ENCODE assay signal across 9 cellular contexts in genomic region chr6:63637865-63638445, GRCh38. TPM values are rescaled to one million over a fixed set of nuclear protein-coding genes. Genes with fewer than 3 reads are reported as not detected.
A peak's percentile ranks its signal among the peaks of the same experiment; 100 is the strongest.
DNase-seq lines count a peak whose midpoint lies in the region; ATAC-seq and TF ChIP-seq lines count a peak whose summit lies in the region.
"Had no signal": no experiment of that assay in that cellular context is flagged by ENCODE, and none has a peak within 500 bp of the region (broad histone marks: within the 10 kb centered on the region; RNA-seq: fewer than 3 reads in every experiment).

No MANE protein-coding gene starts in this region.

- POLR2A ChIA-PET in SK-N-SH (lab: Yijun Ruan, JAX) (no interaction called here), OCI-LY7 (lab: Charles Lee) (interaction anchor here (0.6 to 2.4 kb wide), 10 partner anchors 8 to 284 kb away, joined by 3 to 15 read pairs (median 4); no protein-coding TSS in a partner anchor)

- BruUV-seq in OCI-LY7 (replicated peaks; lab: Mats Ljungman, UMichigan), result no TSS peak

- no peak for TF ChIP-seq RAD21 in SK-N-SH (IDR thresholded peaks at IDR 0.05; ENCODE audit: low read length)

- H3K36me3 ChIP-seq in SK-N-SH (replicated peaks in 1 of 2; ENCODE audit: control insufficient read depth in 1 of 2, insufficient read depth in 2 of 2, low read length in 1 of 2) (peaks cover 3 to 9% of the 10 kb centered on the region in 2 experiments), OCI-LY7 (ENCODE audit: insufficient read depth, low read length) (peaks cover 34% of the 10 kb centered on the region)
- H3K36me3 ChIP-seq in effector memory CD4-positive, alpha-beta T cell (ENCODE audit: control insufficient read depth, insufficient read depth, low read length), result no peaks in the 10 kb centered on the region

- H3K4me2 ChIP-seq in SK-N-SH (peak overlapping the region; percentile 78), OCI-LY7 (ENCODE audit: low read length) (peak overlapping the region; percentile 90)

- DNase-seq in SK-N-SH (no peak), OCI-LY7 (ENCODE audit: low spot score) (no peak), epithelial cell of proximal tubule (ENCODE audit: low read depth) (no peak), retinal pigment epithelial cell (ENCODE audit: low read depth) (no peak), foreskin melanocyte (no peak), KG1 (lab: John Stamatoyannopoulos, UW) (no peak)
- DNase-seq in effector memory CD4-positive, alpha-beta T cell, result no peak
- DNase-seq: NCI-H1694 treated with DMSO at 0.1 percent for 48 hours had no signal

- TF ChIP-seq EP300 in SK-N-SH (IDR thresholded peaks at IDR 0.05; ENCODE audit: borderline replicate concordance in 1 of 2, low read depth in 1 of 2, low read length in 1 of 2), result no peak

- ATAC-seq in SK-N-SH treated with all-trans-retinoic acid at 6 μM for 48 hours, result no peak

- intact Hi-C loops in OCI-LY7 (cut with micrococcal nuclease; ENCODE audit: unreplicated experiment), result loop anchor here (2.0 kb wide), 2 partner anchors 27 to 65 kb away; partner anchors contain the start of genes LOC128125822 and PTP4A1

- H3K27ac ChIP-seq in SK-N-SH (ENCODE audit: low read depth in 2 of 2, low read length in 1 of 2), result peak overlapping the region in 1 of 2 experiments; percentile 16; a peak in 2 of 4 replicates
- H3K27ac ChIP-seq in OCI-LY7 (ENCODE audit: low read depth, low read length, poor library complexity, severe bottlenecking), result no peak overlapping the region
- no peak overlapping the region for H3K27ac ChIP-seq in effector memory CD4-positive, alpha-beta T cell (ENCODE audit: insufficient read depth, low read length, poor library complexity, severe bottlenecking)

- CTCF ChIA-PET in SK-N-SH (lab: Yijun Ruan, JAX), result interaction anchor here (1.0 to 2.3 kb wide), 5 partner anchors 10 to 165 kb away, joined by 3 to 11 read pairs (median 3); no protein-coding TSS in a partner anchor
- CTCF ChIA-PET in OCI-LY7 (lab: Charles Lee; ENCODE audit: unreplicated experiment), result no interaction called here

- H3K9ac ChIP-seq in SK-N-SH, result peak overlapping the region; percentile 95; the same call in 1 of the 2 replicates

- H3K79me2 ChIP-seq in SK-N-SH (ENCODE audit: insufficient read depth) (peaks cover 67% of the 10 kb centered on the region), OCI-LY7 (ENCODE audit: insufficient read depth, low read depth, low read length) (peaks cover 70% of the 10 kb centered on the region)

- TF ChIP-seq CTCF in SK-N-SH (IDR thresholded peaks at IDR 0.05) (peak; percentile 18; the same call in 1 of the 2 replicates), OCI-LY7 (conservative IDR thresholded peaks at IDR 0.05; ENCODE audit: low read length) (peak; percentile 20), epithelial cell of proximal tubule (conservative IDR thresholded peaks at IDR 0.05; ENCODE audit: low read depth, low read length) (no peak), retinal pigment epithelial cell (conservative IDR thresholded peaks at IDR 0.05; ENCODE audit: low read depth, low read length) (no peak)

- H4K20me1 ChIP-seq in SK-N-SH (ENCODE audit: insufficient read depth) (peaks cover 56% of the 10 kb centered on the region), OCI-LY7 (ENCODE audit: insufficient read depth, low read length) (peaks cover 42% of the 10 kb centered on the region)

- H3K4me3 ChIP-seq in SK-N-SH (ENCODE audit: low read depth in 2 of 2, low read length in 1 of 2) (peak overlapping the region; percentile 89 to 96; a peak in 3 of 4 replicates), OCI-LY7 (ENCODE audit: low read depth, low read length, poor library complexity, severe bottlenecking) (peak overlapping the region; percentile 78), epithelial cell of proximal tubule (ENCODE audit: low read depth, low read length) (peak overlapping the region; percentile 81), retinal pigment epithelial cell (ENCODE audit: low read length) (peak overlapping the region; percentile 80)
- no peak overlapping the region for H3K4me3 ChIP-seq in effector memory CD4-positive, alpha-beta T cell (ENCODE audit: insufficient read depth, low read depth, low read length, poor library complexity, severe bottlenecking)

- peaks cover 3% of the 10 kb centered on the region for H3F3A ChIP-seq in SK-N-SH (replicated peaks; ENCODE audit: insufficient read depth)

- H2AFZ ChIP-seq in SK-N-SH (ENCODE audit: low read depth), result no peak overlapping the region; the same call in 1 of the 2 replicates
- no peak overlapping the region for H2AFZ ChIP-seq in OCI-LY7 (ENCODE audit: low read length)

- H3K4me1 ChIP-seq in SK-N-SH (ENCODE audit: control insufficient read depth in 1 of 2, insufficient read depth in 2 of 2, low read depth in 1 of 2, low read length in 1 of 2) (peaks cover 11 to 23% of the 10 kb centered on the region in 2 experiments; a peak in 3 of 4 replicates), OCI-LY7 (ENCODE audit: insufficient read depth, low read length, poor library complexity, severe bottlenecking) (peaks cover 46% of the 10 kb centered on the region)
- H3K4me1 ChIP-seq in effector memory CD4-positive, alpha-beta T cell (ENCODE audit: control insufficient read depth, insufficient read depth, low read length, poor library complexity, severe bottlenecking), result no peaks in the 10 kb centered on the region

- H3K9me3 ChIP-seq in SK-N-SH (no peaks in the 10 kb centered on the region), OCI-LY7 (ENCODE audit: low read length) (no peaks in the 10 kb centered on the region)
- H3K9me3 ChIP-seq in effector memory CD4-positive, alpha-beta T cell (ENCODE audit: control insufficient read depth, low read length), result no peaks in the 10 kb centered on the region

- H3K9me2 ChIP-seq in SK-N-SH (no peaks in the 10 kb centered on the region), OCI-LY7 (ENCODE audit: insufficient read depth, low read length) (no peaks in the 10 kb centered on the region)

- H3K27me3 ChIP-seq in SK-N-SH (ENCODE audit: insufficient read depth), result no peaks in the 10 kb centered on the region
- no peaks in the 10 kb centered on the region for H3K27me3 ChIP-seq in effector memory CD4-positive, alpha-beta T cell (replicated peaks; ENCODE audit: control insufficient read depth, insufficient read depth, low read length, poor library complexity, severe bottlenecking)

- 2% methylated on average over 2 of the region's 2 CpGs for WGBS in SK-N-SH (ENCODE audit: low lambda C conversion rate)

TF ChIP-seq in SK-N-SH, 30 proteins besides CTCF, POLR2A, EP300 and RAD21 (continues in another document):
- TF ChIP-seq NFIC (IDR thresholded peaks at IDR 0.05; ENCODE audit: borderline replicate concordance) (no peak), RXRA (IDR thresholded peaks at IDR 0.05; ENCODE audit: borderline replicate concordance, low read depth) (no peak), FOSL2 (IDR thresholded peaks at IDR 0.05; ENCODE audit: borderline replicate concordance, low read depth) (no peak), RCOR1 (IDR thresholded peaks at IDR 0.05; ENCODE audit: low read length) (no peak), MXI1 (IDR thresholded peaks at IDR 0.05; ENCODE audit: low read depth, low read length) (no peak), PBX3 (IDR thresholded peaks at IDR 0.05) (no peak)
- TF ChIP-seq, protein P1, sequence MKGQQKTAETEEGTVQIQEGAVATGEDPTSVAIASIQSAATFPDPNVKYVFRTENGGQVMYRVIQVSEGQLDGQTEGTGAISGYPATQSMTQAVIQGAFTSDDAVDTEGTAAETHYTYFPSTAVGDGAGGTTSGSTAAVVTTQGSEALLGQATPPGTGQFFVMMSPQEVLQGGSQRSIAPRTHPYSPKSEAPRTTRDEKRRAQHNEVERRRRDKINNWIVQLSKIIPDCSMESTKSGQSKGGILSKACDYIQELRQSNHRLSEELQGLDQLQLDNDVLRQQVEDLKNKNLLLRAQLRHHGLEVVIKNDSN (IDR thresholded peaks at IDR 0.05; ENCODE audit: borderline replicate concordance, low read depth), result no peak

TF ChIP-seq in SK-N-SH treated with all-trans-retinoic acid at 6 μM for 48 hours, 23 proteins besides CTCF, POLR2A, EP300 and RAD21 (continues in another document):
- no peak for TF ChIP-seq TOX (CRISPR knock-in tag; IDR thresholded peaks at IDR 0.05; ENCODE audit: borderline replicate concordance)
- no peak for TF ChIP-seq ZFP3 (CRISPR knock-in tag; IDR thresholded peaks at IDR 0.05)
- TF ChIP-seq TSHZ2 (CRISPR knock-in tag; IDR thresholded peaks at IDR 0.05), result no peak
- TF ChIP-seq BACH2 (CRISPR knock-in tag; IDR thresholded peaks at IDR 0.05; ENCODE audit: borderline replicate concordance), result no peak
- no peak for TF ChIP-seq PPARA (CRISPR knock-in tag; IDR thresholded peaks at IDR 0.05; ENCODE audit: borderline replicate concordance)
- no peak for TF ChIP-seq RARB (CRISPR knock-in tag; IDR thresholded peaks at IDR 0.05)
- TF ChIP-seq TCF4 (CRISPR knock-in tag; IDR thresholded peaks at IDR 0.05; ENCODE audit: borderline replicate concordance), result no peak

RNA-seq across cellular contexts. Expression of gene PHF3, which starts 2.4 kb away (rescaled TPM):
- 4.4 and 5.3 TPM in 2 replicates for polyA plus RNA-seq in SK-N-SH (2012; rRNA removed)
- polyA plus RNA-seq in SK-N-SH (2012; cell fraction: cytosol; rRNA removed), result 5.6 and 7.2 TPM in 2 replicates
- 4.7 and 8.8 TPM in 2 replicates for polyA plus RNA-seq in SK-N-SH (2012; cell fraction: nucleus; rRNA removed)
- total RNA-seq in OCI-LY7 (2014; rRNA removed; shearing (Covaris generic)), result 54.0 and 54.8 TPM in 2 replicates
- total RNA-seq in OCI-LY7 (2022), result 92.5 and 106 TPM in 2 replicates
- total RNA-seq in epithelial cell of proximal tubule, result 20.2 and 27.9 TPM in 2 replicates

Comparison
In these comparisons a context has a peak if more than half of its experiments do, and no peak if none do; other contexts are left out.
1. CTCF ChIP-seq: peak in SK-N-SH (single experiment) and OCI-LY7 (single experiment); none in epithelial cell of proximal tubule (single experiment) and retinal pigment epithelial cell (single experiment).